20 cellular contexts compared by ENCODE assay signal in genomic region chr2:175926272-175926671, GRCh38.
A peak's percentile ranks its signal among the peaks of the same experiment; 100 is the strongest.
DNase-seq lines count a peak whose midpoint lies in the region; ATAC-seq, FAIRE-seq and TF ChIP-seq lines count a peak whose summit lies in the region.
"Had no signal": no experiment of that assay in that cellular context is flagged by ENCODE, and none has a peak within 500 bp of the region (broad histone marks: within the 10 kb centered on the region; RNA-seq: fewer than 3 reads in every experiment).

No MANE protein-coding gene starts in this region.

- H3K9ac ChIP-seq in adipocyte (ENCODE audit: low read length) = no peak overlapping the region

- H3K27me3 ChIP-seq in AG04450 (ENCODE audit: control insufficient read depth, insufficient read depth, low read length) (no peaks in the 10 kb centered on the region), adipocyte (replicated peaks; ENCODE audit: control insufficient read depth, insufficient read depth, low read length) (no peaks in the 10 kb centered on the region), MG63 (no peaks in the 10 kb centered on the region)
- H3K27me3 ChIP-seq: right lobe of liver had no signal

- no peak overlapping the region for H3K4me3 ChIP-seq in AG04450 (ENCODE audit: low read depth, low read length)
- H3K4me3 ChIP-seq in adipocyte (ENCODE audit: low read length) = no peak overlapping the region
- H3K4me3 ChIP-seq in MG63 = no peak overlapping the region
- H3K4me3 ChIP-seq: right lobe of liver had no signal

- no peak for TF ChIP-seq POLR2A in H54 (IDR thresholded peaks at IDR 0.05; ENCODE audit: low read depth, low read length)

- H3K36me3 ChIP-seq in adipocyte (ENCODE audit: control insufficient read depth, insufficient read depth, low read length, severe bottlenecking) (peaks cover 21% of the 10 kb centered on the region), MG63 (peaks cover 16% of the 10 kb centered on the region)
- H3K36me3 ChIP-seq: right lobe of liver had no signal

- H3K4me1 ChIP-seq in adipocyte (ENCODE audit: control insufficient read depth, insufficient read depth, low read length) = peaks cover 10% of the 10 kb centered on the region
- H3K4me1 ChIP-seq: right lobe of liver had no signal

- DNase-seq in AG04450 (ENCODE audit: low read depth, low spot score) = peak; percentile 13
- peak; percentile 19 for DNase-seq in GM04504 (ENCODE audit: low read depth)
- DNase-seq in adipocyte (ENCODE audit: low read depth) = peak; percentile 56
- peak; percentile 66 for DNase-seq in fibroblast of peridontal ligament (ENCODE audit: extremely low read depth)
- no peak for DNase-seq in D721Med (ENCODE audit: insufficient read length, low spot score)
- DNase-seq in H54 (ENCODE audit: insufficient read length, low spot score) = no peak
- no peak for DNase-seq in MG63
- DNase-seq: activated CD4-positive, alpha-beta T cell treated with anti-CD3 and anti-CD28 coated beads for 4 hours; activated naive CD8-positive, alpha-beta T cell treated with anti-CD3 and anti-CD28 coated beads for 36 hours; CD4-positive, alpha-beta T cell; DMS79 treated with DMSO at 0.1 percent for 48 hours; H9; kidney glomerular epithelial cell; NCI-H2171; right lobe of liver had no signal

- ATAC-seq in HG03439 (IDR thresholded peaks at IDR 0.05; ENCODE audit: unreplicated experiment) = no peak
- ATAC-seq: activated T-helper 17 cell treated with anti-CD3 and anti-CD28 coated beads, Interleukin-2, amount 50 U/mL, for 72 hours; right lobe of liver; Right ventricle myocardium inferior had no signal

- TF ChIP-seq CTCF in AG04450 (IDR thresholded peaks at IDR 0.05; ENCODE audit: low read depth, low read length) (no peak), D721Med (IDR thresholded peaks at IDR 0.05; ENCODE audit: insufficient read depth, missing control alignments) (no peak)

- H3K9me3 ChIP-seq in AG04450 (ENCODE audit: control insufficient read depth, insufficient read depth, low read length) (no peaks in the 10 kb centered on the region), adipocyte (ENCODE audit: control insufficient read depth, low read length) (no peaks in the 10 kb centered on the region), MG63 (no peaks in the 10 kb centered on the region)
- H3K9me3 ChIP-seq: right lobe of liver had no signal

- POLR2A ChIA-PET in AG04450 (lab: Yijun Ruan, JAX) = no interaction called here

- CTCF ChIA-PET in AG04450 (lab: Charles Lee) = no interaction called here

- FAIRE-seq in D721Med (lab: Jason Lieb, UNC) = no peak
- no peak for FAIRE-seq in H54 (lab: Jason Lieb, UNC)
- FAIRE-seq: A204.1, TTC549 had no signal

- H3K27ac ChIP-seq in AG04450 (ENCODE audit: low read depth, low read length) = no peak overlapping the region
- H3K27ac ChIP-seq: right lobe of liver had no signal

Comparison
In these comparisons a context has a peak if more than half of its experiments do, and no peak if none do; other contexts are left out.
1. DNase-seq: peak in AG04450 (single experiment), GM04504 (single experiment), adipocyte (single experiment) and fibroblast of peridontal ligament (single experiment); none in D721Med (single experiment), H54 (single experiment) and MG63 (single experiment).